8 cellular contexts compared by ENCODE assay signal in genomic region chr2:9739508-9739907, GRCh38.
DNase-seq lines count a peak whose midpoint lies in the region; ATAC-seq, FAIRE-seq and TF ChIP-seq lines count a peak whose summit lies in the region.

No MANE protein-coding gene starts in this region.

- peaks cover 41% of the 10 kb centered on the region for H3K4me1 Mint-ChIP-seq in activated T-helper 2 cell treated with anti-CD3 and anti-CD28 coated beads, Interferon-gamma antibody, Interleukin-2, Interleukin-4, amounts not matched to agents 10 μg/mL and 5 μg/mL and 100 μg/mL, durations not matched to agents 14 hours and 24 hours and 36 hours (ENCODE audit: low read depth)
- peaks cover 52 to 69% of the 10 kb centered on the region in 2 donors for H3K4me1 Mint-ChIP-seq in immature natural killer cell
- peaks cover 48% of the 10 kb centered on the region for H3K4me1 Mint-ChIP-seq in stimulated activated naive CD8-positive, alpha-beta T cell treated with anti-CD3 and anti-CD28 coated beads, Interleukin-15, Interleukin-2, amounts not matched to agents 100 ng/mL and 50 ng/mL, for 24 hours (ENCODE audit: low read depth)
- peaks cover 11% of the 10 kb centered on the region for H3K4me1 Mint-ChIP-seq in osteocyte (ENCODE audit: unreplicated experiment)
- H3K4me1 Mint-ChIP-seq in endodermal cell, result no peaks in the 10 kb centered on the region

- no peak overlapping the region for H3K4me3 ChIP-seq in liver (ENCODE audit: low read depth in 1 of 3, low read length in 3 of 3)
- no peak overlapping the region for H3K4me3 ChIP-seq in HepG2 (replicated peaks in 1 of 3; ENCODE audit: insufficient read depth in 1 of 3, low read depth in 2 of 3, low read length in 3 of 3)
- H3K4me3 ChIP-seq in endodermal cell (ENCODE audit: low read length), result no peak overlapping the region

- peaks cover 2% of the 10 kb centered on the region for H3K27me3 Mint-ChIP-seq in activated T-helper 2 cell treated with anti-CD3 and anti-CD28 coated beads, Interferon-gamma antibody, Interleukin-2, Interleukin-4, amounts not matched to agents 10 μg/mL and 5 μg/mL and 100 μg/mL, durations not matched to agents 14 hours and 24 hours and 36 hours (ENCODE audit: low read depth)
- H3K27me3 Mint-ChIP-seq in immature natural killer cell (ENCODE audit: low read depth in 3 of 3), result peaks cover 0 to 4% (median 2%) of the 10 kb centered on the region in 3 donors
- no peaks in the 10 kb centered on the region for H3K27me3 Mint-ChIP-seq in stimulated activated naive CD8-positive, alpha-beta T cell treated with anti-CD3 and anti-CD28 coated beads, Interleukin-15, Interleukin-2, amounts not matched to agents 100 ng/mL and 50 ng/mL, for 24 hours
- peaks cover 8% of the 10 kb centered on the region for H3K27me3 Mint-ChIP-seq in osteocyte (ENCODE audit: unreplicated experiment)
- peaks cover 6% of the 10 kb centered on the region for H3K27me3 Mint-ChIP-seq in endodermal cell (ENCODE audit: insufficient read depth)

- CTCF ChIA-PET in HepG2 (lab: Yijun Ruan, JAX; ENCODE audit: low intra/inter-chr PET ratio, low total read pairs), result no interaction called here

- no peak overlapping the region for H3K9ac ChIP-seq in liver (ENCODE audit: low read depth in 1 of 2, low read length in 2 of 2)
- H3K9ac ChIP-seq in HepG2 (ENCODE audit: insufficient read depth, low read depth, low read length), result no peak overlapping the region
- no peak overlapping the region for H3K9ac ChIP-seq in endodermal cell (ENCODE audit: extremely low read depth, low read length, poor library complexity, severe bottlenecking)

- TF ChIP-seq POLR2A in HepG2 (IDR thresholded peaks at IDR 0.05; ENCODE audit: insufficient read depth in 1 of 2, low read depth in 2 of 2, low read length in 2 of 2), result no peak

- intact Hi-C loops in HepG2 (cut with micrococcal nuclease; ENCODE audit: unreplicated experiment), result no loop called here
- intact Hi-C loops in activated T-helper 2 cell treated with anti-CD3 and anti-CD28 coated beads, Interferon-gamma antibody, Interleukin-2, Interleukin-4, amounts not matched to agents 10 μg/mL and 5 μg/mL and 100 μg/mL, durations not matched to agents 14 hours and 24 hours and 36 hours (cut with micrococcal nuclease), result loop anchor here (2.0 kb wide), 1 partner anchor 13 kb away; no protein-coding TSS in a partner anchor

- peak overlapping the region; percentile 11 for H3K4me3 Mint-ChIP-seq in activated T-helper 2 cell treated with anti-CD3 and anti-CD28 coated beads, Interferon-gamma antibody, Interleukin-2, Interleukin-4, amounts not matched to agents 10 μg/mL and 5 μg/mL and 100 μg/mL, durations not matched to agents 14 hours and 24 hours and 36 hours (ENCODE audit: low read depth)
- peak overlapping the region; percentile 77 to 93 (median 84) for H3K4me3 Mint-ChIP-seq in immature natural killer cell
- peak overlapping the region; percentile 72 for H3K4me3 Mint-ChIP-seq in stimulated activated naive CD8-positive, alpha-beta T cell treated with anti-CD3 and anti-CD28 coated beads, Interleukin-15, Interleukin-2, amounts not matched to agents 100 ng/mL and 50 ng/mL, for 24 hours
- no peak overlapping the region for H3K4me3 Mint-ChIP-seq in osteocyte (ENCODE audit: unreplicated experiment)
- H3K4me3 Mint-ChIP-seq in endodermal cell, result no peak overlapping the region

- ATAC-seq in HepG2, result no peak

- TF ChIP-seq CTCF in liver (IDR thresholded peaks at IDR 0.05; ENCODE audit: low read depth, low read length, missing input control), result no peak
- no peak for TF ChIP-seq CTCF in HepG2 (CRISPR knock-in tag; IDR thresholded peaks at IDR 0.05)
- TF ChIP-seq CTCF in osteocyte (IDR thresholded peaks at IDR 0.05), result no peak
- TF ChIP-seq CTCF in endodermal cell (conservative IDR thresholded peaks at IDR 0.05), result no peak

- TF ChIP-seq RAD21 in liver (IDR thresholded peaks at IDR 0.05), result no peak
- no peak for TF ChIP-seq RAD21 in HepG2 (CRISPR knock-in tag; IDR thresholded peaks at IDR 0.05)

- 54% methylated on average over 21 of the region's 21 CpGs for WGBS in liver
- WGBS in HepG2 (ENCODE audit: low lambda C conversion rate), result 49% methylated on average over 16 of the region's 21 CpGs
- WGBS in endodermal cell (ENCODE audit: insufficient coverage in 1 of 2, insufficient read length in 1 of 2), 2 experiments, result 93 to 94% methylated on average over 15 to 21 of the region's 21 CpGs

- H3K4me2 ChIP-seq in HepG2 (ENCODE audit: low read depth, low read length), result no peak overlapping the region

- H3K27me3 ChIP-seq in liver (ENCODE audit: control insufficient read depth in 4 of 4, insufficient read depth in 4 of 4, low read length in 3 of 4), result peaks cover 0 to 2% (median 0%) of the 10 kb centered on the region in 4 donors
- H3K27me3 ChIP-seq in HepG2 (ENCODE audit: control insufficient read depth in 1 of 2, insufficient read depth in 2 of 2, low read length in 2 of 2), result peaks cover 0 to 27% of the 10 kb centered on the region in 2 experiments; a peak in 4 of 5 replicates
- no peaks in the 10 kb centered on the region for H3K27me3 ChIP-seq in endodermal cell (ENCODE audit: control insufficient read depth, insufficient read depth, low read length, poor library complexity, severe bottlenecking)

- H3K36me3 Mint-ChIP-seq in activated T-helper 2 cell treated with anti-CD3 and anti-CD28 coated beads, Interferon-gamma antibody, Interleukin-2, Interleukin-4, amounts not matched to agents 10 μg/mL and 5 μg/mL and 100 μg/mL, durations not matched to agents 14 hours and 24 hours and 36 hours (ENCODE audit: low read depth), result peaks cover 3% of the 10 kb centered on the region
- H3K36me3 Mint-ChIP-seq in immature natural killer cell, result peaks cover 3 to 4% (median 3%) of the 10 kb centered on the region in 3 donors
- H3K36me3 Mint-ChIP-seq in stimulated activated naive CD8-positive, alpha-beta T cell treated with anti-CD3 and anti-CD28 coated beads, Interleukin-15, Interleukin-2, amounts not matched to agents 100 ng/mL and 50 ng/mL, for 24 hours (ENCODE audit: low read depth), result peaks cover 3% of the 10 kb centered on the region
- H3K36me3 Mint-ChIP-seq in osteocyte (ENCODE audit: unreplicated experiment), result no peaks in the 10 kb centered on the region
- H3K36me3 Mint-ChIP-seq in endodermal cell (ENCODE audit: low read depth), result no peaks in the 10 kb centered on the region

- H3K27ac ChIP-seq in liver (ENCODE audit: low read depth in 1 of 2, low read length in 2 of 2) (peak overlapping the region; percentile 43 to 66), HepG2 (ENCODE audit: extremely low read length, insufficient read depth, low read length) (no peak overlapping the region), endodermal cell (ENCODE audit: low read depth, low read length) (no peak overlapping the region)

- peak overlapping the region; percentile 71 for H3K27ac Mint-ChIP-seq in activated T-helper 2 cell treated with anti-CD3 and anti-CD28 coated beads, Interferon-gamma antibody, Interleukin-2, Interleukin-4, amounts not matched to agents 10 μg/mL and 5 μg/mL and 100 μg/mL, durations not matched to agents 14 hours and 24 hours and 36 hours
- H3K27ac Mint-ChIP-seq in immature natural killer cell (peak overlapping the region; percentile 81 to 99 (median 92)), osteocyte (ENCODE audit: unreplicated experiment) (no peak overlapping the region), endodermal cell (no peak overlapping the region)
- peak overlapping the region; percentile 75 for H3K27ac Mint-ChIP-seq in stimulated activated naive CD8-positive, alpha-beta T cell treated with anti-CD3 and anti-CD28 coated beads, Interleukin-15, Interleukin-2, amounts not matched to agents 100 ng/mL and 50 ng/mL, for 24 hours

- no peak for FAIRE-seq in HepG2 (lab: Jason Lieb, UNC)
- FAIRE-seq in RCC 7860 (lab: Jason Lieb, UNC), result no peak

- in situ Hi-C loops in HepG2 (cut with HindIII; ENCODE audit: extremely low pct_ligation_motif_present, low pct_unique_long_range_greater_than_20kb), result no loop called here

- H2AFZ ChIP-seq in HepG2 (ENCODE audit: low read length), result no peak overlapping the region

- no peaks in the 10 kb centered on the region for H3K79me2 ChIP-seq in HepG2 (ENCODE audit: insufficient read depth, low read length)

- H3K4me1 ChIP-seq in liver (ENCODE audit: control insufficient read depth in 4 of 4, insufficient read depth in 4 of 4, low read length in 3 of 4), result no peaks in the 10 kb centered on the region
- no peaks in the 10 kb centered on the region for H3K4me1 ChIP-seq in HepG2 (ENCODE audit: insufficient read depth, low read length)
- H3K4me1 ChIP-seq in endodermal cell (ENCODE audit: control insufficient read depth, insufficient read depth, low read length), result no peaks in the 10 kb centered on the region

- no peaks in the 10 kb centered on the region for H3K36me3 ChIP-seq in liver (ENCODE audit: control insufficient read depth in 4 of 4, insufficient read depth in 3 of 4, low read depth in 1 of 4, low read length in 3 of 4)
- no peaks in the 10 kb centered on the region for H3K36me3 ChIP-seq in HepG2 (replicated peaks in 1 of 2; ENCODE audit: control insufficient read depth in 1 of 2, insufficient read depth in 2 of 2, low read length in 2 of 2)
- no peaks in the 10 kb centered on the region for H3K36me3 ChIP-seq in endodermal cell (ENCODE audit: control insufficient read depth, insufficient read depth, low read length)

- H3K9me3 ChIP-seq in liver (ENCODE audit: control insufficient read depth in 4 of 4, low read length in 3 of 4), result no peaks in the 10 kb centered on the region
- H3K9me3 ChIP-seq in HepG2 (ENCODE audit: low read length), result no peaks in the 10 kb centered on the region
- peaks cover 7% of the 10 kb centered on the region for H3K9me3 ChIP-seq in endodermal cell (ENCODE audit: control insufficient read depth, low read length)

- H3K9me3 Mint-ChIP-seq in activated T-helper 2 cell treated with anti-CD3 and anti-CD28 coated beads, Interferon-gamma antibody, Interleukin-2, Interleukin-4, amounts not matched to agents 10 μg/mL and 5 μg/mL and 100 μg/mL, durations not matched to agents 14 hours and 24 hours and 36 hours, result peaks cover 8% of the 10 kb centered on the region
- H3K9me3 Mint-ChIP-seq in immature natural killer cell (peaks cover 0 to 3% (median 0%) of the 10 kb centered on the region in 6 donors), osteocyte (ENCODE audit: unreplicated experiment) (peaks cover 9% of the 10 kb centered on the region), endodermal cell (peaks cover 9% of the 10 kb centered on the region)
- H3K9me3 Mint-ChIP-seq in stimulated activated naive CD8-positive, alpha-beta T cell treated with anti-CD3 and anti-CD28 coated beads, Interleukin-15, Interleukin-2, amounts not matched to agents 100 ng/mL and 50 ng/mL, for 24 hours, result peaks cover 7% of the 10 kb centered on the region

- POLR2A ChIA-PET in HepG2 (lab: Yijun Ruan, JAX), result no interaction called here

- TF ChIP-seq EP300 in HepG2 (IDR thresholded peaks at IDR 0.05; ENCODE audit: low read depth in 2 of 2, low read length in 2 of 2) (no peak), HepG2 (CRISPR knock-in tag; IDR thresholded peaks at IDR 0.05; ENCODE audit: borderline replicate concordance) (no peak)

- BruUV-seq in HepG2 (replicated peaks; lab: Mats Ljungman, UMichigan), result no TSS peak

- H4K20me1 ChIP-seq in HepG2 (ENCODE audit: insufficient read depth, low read length), result no peaks in the 10 kb centered on the region

- DNase-seq in HepG2 (ENCODE audit: low spot score) (no peak), immature natural killer cell (peak; percentile 53 to 66 (median 65)), osteocyte (ENCODE audit: extremely low spot score, unreplicated experiment) (no peak), RCC 7860 (ENCODE audit: low spot score) (no peak), endodermal cell (no peak)
- no peak for DNase-seq in activated T-helper 2 cell treated with anti-CD3 and anti-CD28 coated beads, Interferon-gamma antibody, Interleukin-2, Interleukin-4, amounts not matched to agents 10 μg/mL and 5 μg/mL and 100 μg/mL, durations not matched to agents 14 hours and 24 hours and 36 hours (ENCODE audit: low spot score)

Comparison
In these comparisons a context has a peak if more than half of its experiments do, and no peak if none do; other contexts are left out.
1. H3K27ac ChIP-seq: peak in liver (2 of 2); none in HepG2 (single experiment) and endodermal cell (single experiment).
2. DNase-seq: peak in immature natural killer cell (3 of 3); none in HepG2 (single experiment), activated T-helper 2 cell treated with anti-CD3 and anti-CD28 coated beads, Interferon-gamma antibody, Interleukin-2, Interleukin-4, amounts not matched to agents 10 μg/mL and 5 μg/mL and 100 μg/mL, durations not matched to agents 14 hours and 24 hours and 36 hours (single experiment), osteocyte (single experiment), RCC 7860 (single experiment) and endodermal cell (single experiment).
3. H3K27ac Mint-ChIP-seq: peak in activated T-helper 2 cell treated with anti-CD3 and anti-CD28 coated beads, Interferon-gamma antibody, Interleukin-2, Interleukin-4, amounts not matched to agents 10 μg/mL and 5 μg/mL and 100 μg/mL, durations not matched to agents 14 hours and 24 hours and 36 hours (single experiment), immature natural killer cell (6 of 6) and stimulated activated naive CD8-positive, alpha-beta T cell treated with anti-CD3 and anti-CD28 coated beads, Interleukin-15, Interleukin-2, amounts not matched to agents 100 ng/mL and 50 ng/mL, for 24 hours (single experiment); none in osteocyte (single experiment) and endodermal cell (single experiment).
4. H3K4me3 Mint-ChIP-seq: peak in activated T-helper 2 cell treated with anti-CD3 and anti-CD28 coated beads, Interferon-gamma antibody, Interleukin-2, Interleukin-4, amounts not matched to agents 10 μg/mL and 5 μg/mL and 100 μg/mL, durations not matched to agents 14 hours and 24 hours and 36 hours (single experiment), immature natural killer cell (5 of 5) and stimulated activated naive CD8-positive, alpha-beta T cell treated with anti-CD3 and anti-CD28 coated beads, Interleukin-15, Interleukin-2, amounts not matched to agents 100 ng/mL and 50 ng/mL, for 24 hours (single experiment); none in osteocyte (single experiment) and endodermal cell (single experiment).